In the genomic region with DNA sequence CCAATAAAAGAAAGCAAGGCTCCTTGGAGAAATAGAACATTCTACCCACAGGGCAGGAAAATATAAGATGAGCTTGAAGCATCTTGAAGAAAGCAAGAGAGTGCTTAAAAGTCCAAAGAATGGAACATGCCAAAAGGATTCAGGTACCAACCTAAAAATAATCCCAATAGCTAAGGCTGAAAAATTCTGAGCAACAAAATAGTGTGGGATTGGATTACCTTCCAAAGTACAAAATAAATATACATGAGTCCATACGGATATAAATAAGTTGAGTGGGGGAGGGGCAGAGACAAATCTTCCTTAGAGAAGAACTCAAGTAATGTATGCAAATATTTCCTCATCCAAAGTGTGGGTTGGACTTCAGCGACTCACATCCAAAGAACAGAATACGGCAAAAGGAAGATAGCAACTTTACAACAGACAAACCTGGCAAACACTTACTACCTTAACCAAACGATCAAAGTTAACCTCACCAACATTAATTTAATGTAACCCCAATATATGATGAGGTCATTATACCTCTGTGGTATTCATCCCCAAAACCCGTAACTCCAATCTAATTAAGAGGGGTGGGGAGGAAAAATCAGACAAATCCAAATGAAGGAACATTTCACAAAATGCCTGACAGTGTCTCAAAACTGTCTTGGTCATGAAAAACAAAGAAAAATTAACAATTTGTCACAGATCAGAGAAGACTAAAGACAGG, we compare ENCODE assay signal across 1 cellular context.
TF ChIP-seq lines count a peak whose summit lies in the region.

No MANE protein-coding gene starts in this region.

TF ChIP-seq in GM12878, 131 proteins besides CTCF, POLR2A, EP300 and RAD21:
- TF ChIP-seq, protein P1, sequence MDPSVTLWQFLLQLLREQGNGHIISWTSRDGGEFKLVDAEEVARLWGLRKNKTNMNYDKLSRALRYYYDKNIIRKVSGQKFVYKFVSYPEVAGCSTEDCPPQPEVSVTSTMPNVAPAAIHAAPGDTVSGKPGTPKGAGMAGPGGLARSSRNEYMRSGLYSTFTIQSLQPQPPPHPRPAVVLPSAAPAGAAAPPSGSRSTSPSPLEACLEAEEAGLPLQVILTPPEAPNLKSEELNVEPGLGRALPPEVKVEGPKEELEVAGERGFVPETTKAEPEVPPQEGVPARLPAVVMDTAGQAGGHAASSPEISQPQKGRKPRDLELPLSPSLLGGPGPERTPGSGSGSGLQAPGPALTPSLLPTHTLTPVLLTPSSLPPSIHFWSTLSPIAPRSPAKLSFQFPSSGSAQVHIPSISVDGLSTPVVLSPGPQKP (IDR thresholded peaks at IDR 0.05; ENCODE audit: low read depth, low read length) = no peak
- TF ChIP-seq ATF7 (IDR thresholded peaks at IDR 0.05; ENCODE audit: low read depth) = peak; percentile 27; the same call in 1 of the 2 replicates
